Comparison of ENCODE assay signal across 11 cellular contexts in genomic region chr4:1763550-1764080, GRCh38. TPM values are rescaled to one million over a fixed set of nuclear protein-coding genes. Genes with fewer than 3 reads are reported as not detected.
DNase-seq lines count a peak whose midpoint lies in the region; ATAC-seq and TF ChIP-seq lines count a peak whose summit lies in the region.
"Had no signal": no experiment of that assay in that cellular context is flagged by ENCODE, and none has a peak within 500 bp of the region (broad histone marks: within the 10 kb centered on the region; RNA-seq: fewer than 3 reads in every experiment).

No MANE protein-coding gene starts in this region.

- no peaks in the 10 kb centered on the region; the same call in 1 of the 2 replicates for H4K20me1 ChIP-seq in MM.1S (ENCODE audit: insufficient read depth, low read length)

- no peak overlapping the region for H3K9ac ChIP-seq in MM.1S (ENCODE audit: low read length)

- H3F3A ChIP-seq in MM.1S (ENCODE audit: insufficient read depth, low read length) = no peaks in the 10 kb centered on the region

- H3K9me3 ChIP-seq in MM.1S (replicated peaks; ENCODE audit: insufficient read depth, low read length) = no peaks in the 10 kb centered on the region
- no peaks in the 10 kb centered on the region for H3K9me3 ChIP-seq in lower lobe of right lung
- H3K9me3 ChIP-seq in BE2C = no peaks in the 10 kb centered on the region
- H3K9me3 ChIP-seq in effector memory CD4-positive, alpha-beta T cell (ENCODE audit: control insufficient read depth, low read length) = no peaks in the 10 kb centered on the region

- H3K27ac ChIP-seq in 22Rv1 (no peak overlapping the region), MM.1S (ENCODE audit: low read length) (no peak overlapping the region), lower lobe of right lung (peak overlapping the region; percentile 24)
- H3K27ac ChIP-seq in effector memory CD4-positive, alpha-beta T cell (ENCODE audit: insufficient read depth, low read length, poor library complexity, severe bottlenecking) = no peak overlapping the region

- H3K27me3 ChIP-seq in MM.1S (replicated peaks; ENCODE audit: insufficient read depth, low read length) (peaks cover 78% of the 10 kb centered on the region), lower lobe of right lung (ENCODE audit: low read depth) (peaks cover 15% of the 10 kb centered on the region), BE2C (no peaks in the 10 kb centered on the region)
- peaks cover 12% of the 10 kb centered on the region for H3K27me3 ChIP-seq in effector memory CD4-positive, alpha-beta T cell (replicated peaks; ENCODE audit: control insufficient read depth, insufficient read depth, low read length, poor library complexity, severe bottlenecking)

- no peaks in the 10 kb centered on the region for H3K9me2 ChIP-seq in MM.1S (replicated peaks; ENCODE audit: insufficient read depth, low read length)

- intact Hi-C loops in lower lobe of right lung (cut with DNase I) = no loop called here

- H3K36me3 ChIP-seq in MM.1S (replicated peaks; ENCODE audit: insufficient read depth, low read length) = no peaks in the 10 kb centered on the region
- no peaks in the 10 kb centered on the region for H3K36me3 ChIP-seq in lower lobe of right lung
- H3K36me3 ChIP-seq in BE2C = no peaks in the 10 kb centered on the region
- no peaks in the 10 kb centered on the region for H3K36me3 ChIP-seq in effector memory CD4-positive, alpha-beta T cell (ENCODE audit: control insufficient read depth, insufficient read depth, low read length)

- DNase-seq in MM.1S (no peak), epidermal melanocyte (ENCODE audit: insufficient read length, low spot score) (peak; percentile 99), lower lobe of right lung (no peak), BE2C (no peak), GM19240 (ENCODE audit: insufficient read length, low spot score) (no peak)
- DNase-seq in effector memory CD4-positive, alpha-beta T cell = no peak
- no peak for DNase-seq in stimulated activated CD8-positive, alpha-beta memory T cell treated with anti-CD3 and anti-CD28 coated beads, Interleukin-4, amount 100 ng/mL, for 48 hours
- DNase-seq: activated CD4-positive, alpha-beta memory T cell treated with anti-CD3 and anti-CD28 coated beads for 36 hours; CD4-positive, CD25-positive, alpha-beta regulatory T cell; NCI-H1105 treated with DMSO at 0.1 percent for 48 hours had no signal

- no peak overlapping the region for H2AFZ ChIP-seq in MM.1S (ENCODE audit: low read length)

- no peaks in the 10 kb centered on the region for H3K79me2 ChIP-seq in MM.1S (ENCODE audit: low read length)

- ATAC-seq in lower lobe of right lung = peak in 1 of 2 donors; percentile 34

- H3K4me1 ChIP-seq in MM.1S (ENCODE audit: low read length) (no peaks in the 10 kb centered on the region), lower lobe of right lung (peaks cover 36% of the 10 kb centered on the region), BE2C (no peaks in the 10 kb centered on the region)
- no peaks in the 10 kb centered on the region for H3K4me1 ChIP-seq in effector memory CD4-positive, alpha-beta T cell (ENCODE audit: control insufficient read depth, insufficient read depth, low read length, poor library complexity, severe bottlenecking)

- TF ChIP-seq CTCF in 22Rv1 (IDR thresholded peaks at IDR 0.05) = peak; percentile 17
- no peak for TF ChIP-seq CTCF in MM.1S (IDR thresholded peaks at IDR 0.05; ENCODE audit: low read length)
- TF ChIP-seq CTCF in lower lobe of right lung (IDR thresholded peaks at IDR 0.05) = peak; percentile 43
- no peak for TF ChIP-seq CTCF in BE2C (IDR thresholded peaks at IDR 0.05; ENCODE audit: low read depth, low read length)

- H3K4me2 ChIP-seq in MM.1S (ENCODE audit: low read depth, low read length) = peak overlapping the region; percentile 65; the same call in 1 of the 2 replicates

- H3K4me3 ChIP-seq in MM.1S (ENCODE audit: low read length) (no peak overlapping the region), lower lobe of right lung (peak overlapping the region; percentile 36), BE2C (ENCODE audit: low read depth, low read length) (no peak overlapping the region)
- H3K4me3 ChIP-seq in effector memory CD4-positive, alpha-beta T cell (ENCODE audit: insufficient read depth, low read depth, low read length, poor library complexity, severe bottlenecking) = no peak overlapping the region

RNA-seq across cellular contexts. Expression of gene FGFR3, which starts 29.5 kb away (rescaled TPM):
- total RNA-seq in lower lobe of right lung = 34.2 TPM
- 0.25 TPM for polyA plus RNA-seq in BE2C (2012; ENCODE audit: insufficient read depth, insufficient read length, low read depth)
- polyA plus RNA-seq: CD4-positive, CD25-positive, alpha-beta regulatory T cell had no signal

RNA-seq across cellular contexts. Expression of gene TACC3, which starts 42.3 kb away (rescaled TPM):
- 19.3 TPM for total RNA-seq in lower lobe of right lung
- 38.0 TPM for polyA plus RNA-seq in BE2C (2012; ENCODE audit: insufficient read depth, insufficient read length, low read depth)

RNA-seq across cellular contexts. Expression of gene TMEM129, which starts 42.5 kb away (rescaled TPM):
- total RNA-seq in lower lobe of right lung = 30.9 TPM
- polyA plus RNA-seq in BE2C (2012; ENCODE audit: insufficient read depth, insufficient read length, low read depth) = 87.6 TPM

RNA-seq across cellular contexts. Expression of gene SLBP, which starts 51.5 kb away (rescaled TPM):
- total RNA-seq in lower lobe of right lung = 31.6 TPM
- polyA plus RNA-seq in BE2C (2012; ENCODE audit: insufficient read depth, insufficient read length, low read depth) = 66.8 TPM

Comparison
In these comparisons a context has a peak if more than half of its experiments do, and no peak if none do; other contexts are left out.
1. CTCF ChIP-seq: peak in 22Rv1 (single experiment) and lower lobe of right lung (single experiment); none in MM.1S (single experiment) and BE2C (single experiment).